Comparison of ENCODE assay signal across 22 cellular contexts in the genomic region with DNA sequence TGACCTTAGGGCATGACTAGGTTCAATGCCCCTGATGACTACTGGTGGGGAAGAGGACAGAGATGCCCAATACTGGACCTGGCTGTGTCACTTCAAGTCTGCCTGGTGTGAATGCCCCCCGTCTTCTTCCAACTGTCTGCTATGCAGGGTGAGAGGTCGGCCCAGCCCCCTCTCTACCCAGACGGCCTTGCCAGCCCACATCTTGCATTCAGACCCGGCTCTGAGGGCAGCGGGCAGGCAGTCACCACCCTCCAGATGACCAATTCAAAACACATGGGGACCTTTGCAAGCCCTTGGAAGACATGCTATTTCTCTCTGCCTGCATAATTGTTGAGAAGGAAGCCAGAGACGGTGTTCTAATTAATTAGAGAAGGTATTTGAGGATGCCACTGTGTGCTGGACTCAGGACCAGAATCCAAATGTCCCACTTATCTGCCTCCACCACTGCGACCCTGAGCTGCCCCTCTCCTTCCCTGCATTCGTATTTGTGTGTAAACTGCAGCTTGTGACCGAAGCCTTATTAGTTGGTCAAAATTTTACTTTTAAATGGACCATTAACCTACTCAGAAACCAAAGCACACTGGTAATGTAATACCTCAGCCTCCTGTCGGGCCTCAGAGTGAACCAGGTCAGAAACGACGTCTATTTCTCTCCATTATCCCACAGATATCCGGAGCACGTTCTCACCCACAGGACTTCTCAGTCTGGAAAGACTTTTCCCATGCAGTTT.
A peak's percentile ranks its signal among the peaks of the same experiment; 100 is the strongest.
DNase-seq lines count a peak whose midpoint lies in the region; ATAC-seq, FAIRE-seq and TF ChIP-seq lines count a peak whose summit lies in the region.
"Had no signal": no experiment of that assay in that cellular context is flagged by ENCODE, and none has a peak within 500 bp of the region (broad histone marks: within the 10 kb centered on the region; RNA-seq: fewer than 3 reads in every experiment).

No MANE protein-coding gene starts in this region.

- no peak for ATAC-seq in heart right ventricle
- ATAC-seq: GM12878, HepG2 had no signal

- DNase-seq in right atrium auricular region (ENCODE audit: low spot score) (peak; percentile 51), heart right ventricle (no peak), hepatocyte (ENCODE audit: low spot score) (no peak), mucosa of gallbladder (ENCODE audit: low spot score) (peak; percentile 5), SK-N-DZ (ENCODE audit: low spot score) (no peak), NCI-H2081 (lab: John Stamatoyannopoulos, UW) (no peak), NCI-H82 (lab: John Stamatoyannopoulos, UW) (no peak), urothelium cell line (ENCODE audit: low spot score) (no peak)
- DNase-seq: 8988T; BE2C; C1 segment of cervical spinal cord; CD4-positive, CD25-positive, alpha-beta regulatory T cell; CD8-positive, alpha-beta memory T cell; COR-L47; DMS 273 treated with DMSO at 0.1 percent for 48 hours; DMS53; DND-41; EL; H9 had no signal

- H3K9me3 ChIP-seq in right atrium auricular region (no peaks in the 10 kb centered on the region), heart right ventricle (no peaks in the 10 kb centered on the region), hepatocyte (ENCODE audit: low read depth) (no peaks in the 10 kb centered on the region)
- H3K9me3 ChIP-seq: BE2C had no signal

- H3K4me2 ChIP-seq in hepatocyte: peak overlapping the region; percentile 7

- H3K4me1 ChIP-seq in right atrium auricular region (no peaks in the 10 kb centered on the region), heart right ventricle (peaks cover 0 to 3% (median 0%) of the 10 kb centered on the region in 9 donors), hepatocyte (ENCODE audit: insufficient read depth) (peaks cover 11% of the 10 kb centered on the region)
- H3K4me1 ChIP-seq: BE2C had no signal

- no peaks in the 10 kb centered on the region for H3K9me2 ChIP-seq in hepatocyte (replicated peaks; ENCODE audit: insufficient read depth)

- TF ChIP-seq CTCF in right atrium auricular region (IDR thresholded peaks at IDR 0.05): no peak
- TF ChIP-seq CTCF in heart right ventricle (IDR thresholded peaks at IDR 0.05): no peak
- no peak for TF ChIP-seq CTCF in hepatocyte (IDR thresholded peaks at IDR 0.05; ENCODE audit: poor library complexity)

- no peaks in the 10 kb centered on the region for H3K36me3 ChIP-seq in right atrium auricular region
- H3K36me3 ChIP-seq in heart right ventricle: no peaks in the 10 kb centered on the region
- H3K36me3 ChIP-seq in hepatocyte (replicated peaks; ENCODE audit: insufficient read depth, low read depth): no peaks in the 10 kb centered on the region
- H3K36me3 ChIP-seq: BE2C had no signal

- no peaks in the 10 kb centered on the region for H4K20me1 ChIP-seq in hepatocyte (ENCODE audit: insufficient read depth, poor library complexity, severe bottlenecking)

- H3K79me2 ChIP-seq in hepatocyte: no peaks in the 10 kb centered on the region

- no peak overlapping the region for H2AFZ ChIP-seq in hepatocyte

- WGBS in heart right ventricle, 2 donors: 84 to 88% methylated on average over 14 of the region's 14 CpGs
- WGBS in hepatocyte (ENCODE audit: low lambda C conversion rate, missing lambda C conversion rate): 80% methylated on average over 14 of the region's 14 CpGs

- no peak overlapping the region for H3K27ac ChIP-seq in right atrium auricular region
- H3K27ac ChIP-seq in heart right ventricle: no peak overlapping the region
- H3K27ac ChIP-seq in hepatocyte: peak overlapping the region; percentile 72

- no peak for FAIRE-seq in urothelium cell line (lab: Jason Lieb, UNC)
- FAIRE-seq: GM12878, H1, HepG2 had no signal

- H3K4me3 ChIP-seq in right atrium auricular region (no peak overlapping the region), heart right ventricle (no peak overlapping the region), hepatocyte (no peak overlapping the region)
- H3K4me3 ChIP-seq: GM12878 had no signal

- H3K27me3 ChIP-seq in right atrium auricular region (no peaks in the 10 kb centered on the region), heart right ventricle (peaks cover 0 to 11% (median 3%) of the 10 kb centered on the region in 7 donors), hepatocyte (no peaks in the 10 kb centered on the region)
- H3K27me3 ChIP-seq: BE2C had no signal

- intact Hi-C loops in heart right ventricle (cut with DNase I): no loop called here

Comparison
In these comparisons a context has a peak if more than half of its experiments do, and no peak if none do; other contexts are left out.
1. DNase-seq: peak in right atrium auricular region (single experiment) and mucosa of gallbladder (single experiment); none in heart right ventricle (0 of 2), hepatocyte (single experiment), SK-N-DZ (single experiment), NCI-H2081 (0 of 2), NCI-H82 (single experiment) and urothelium cell line (single experiment).